In genomic region chr3:155382396-155383042, GRCh38 we compare ENCODE assay signal across 9 cellular contexts.
DNase-seq lines count a peak whose midpoint lies in the region; ATAC-seq and TF ChIP-seq lines count a peak whose summit lies in the region.
"Had no signal": no experiment of that assay in that cellular context is flagged by ENCODE, and none has a peak within 500 bp of the region (broad histone marks: within the 10 kb centered on the region; RNA-seq: fewer than 3 reads in every experiment).

No MANE protein-coding gene starts in this region.

- 23% methylated on average over 6 of the region's 6 CpGs for WGBS in mesenchymal stem cell
- WGBS in gastroesophageal sphincter (ENCODE audit: low coverage in 1 of 2), 2 donors = 30 to 35% methylated on average over 6 of the region's 6 CpGs

- peaks cover 8% of the 10 kb centered on the region for H3K4me1 Mint-ChIP-seq in endothelial cell (ENCODE audit: unreplicated experiment)
- no peaks in the 10 kb centered on the region for H3K4me1 Mint-ChIP-seq in CD4-positive, alpha-beta T cell (ENCODE audit: low read depth)
- H3K4me1 Mint-ChIP-seq: memory B cell had no signal

- no peak overlapping the region for H3K27ac Mint-ChIP-seq in endothelial cell (ENCODE audit: unreplicated experiment)
- no peak overlapping the region for H3K27ac Mint-ChIP-seq in CD4-positive, alpha-beta T cell
- H3K27ac Mint-ChIP-seq: memory B cell had no signal

- no peak overlapping the region for H2AFZ ChIP-seq in mesenchymal stem cell (ENCODE audit: low read depth, low read length)

- no peak overlapping the region for H3K23ac ChIP-seq in mesenchymal stem cell (ENCODE audit: low read length in 2 of 2)

- no peak overlapping the region for H2BK12ac ChIP-seq in mesenchymal stem cell (ENCODE audit: low read length in 2 of 2)

- TF ChIP-seq EP300 in gastroesophageal sphincter (IDR thresholded peaks at IDR 0.05) = no peak

- in situ Hi-C loops in GM13977 (cut with MboI; ENCODE audit: low pct_unique_long_range_greater_than_20kb, low sequenced_read_pairs, unreplicated experiment) (loop anchor here (25.0 kb wide), 1 partner anchor 305 kb away; no protein-coding TSS in a partner anchor), KBM-7 (cut with MboI; ENCODE audit: low pct_unique_long_range_greater_than_20kb, low sequenced_read_pairs) (loop anchor here (25.0 kb wide), 2 partner anchors 305 to 480 kb away; partner anchors contain the start of genes GMPS and SLC33A1)

- intact Hi-C loops in CD4-positive, alpha-beta T cell (cut with DNase I, micrococcal nuclease) = no loop called here

- H3K14ac ChIP-seq in mesenchymal stem cell (ENCODE audit: low read length in 2 of 2) = no peak overlapping the region

- no peak overlapping the region for H3K4me3 Mint-ChIP-seq in endothelial cell (ENCODE audit: unreplicated experiment)
- no peak overlapping the region for H3K4me3 Mint-ChIP-seq in CD4-positive, alpha-beta T cell
- H3K4me3 Mint-ChIP-seq: memory B cell had no signal

- H3K4ac ChIP-seq in mesenchymal stem cell (ENCODE audit: low read depth in 1 of 2, low read length in 2 of 2) = no peak overlapping the region

- H3K36me3 ChIP-seq in mesenchymal stem cell (ENCODE audit: control insufficient read depth in 1 of 2, insufficient read depth in 2 of 2, low read depth in 1 of 2, low read length in 2 of 2) (no peaks in the 10 kb centered on the region), gastroesophageal sphincter (no peaks in the 10 kb centered on the region)

- no peak for TF ChIP-seq POLR2A in gastroesophageal sphincter (IDR thresholded peaks at IDR 0.05)

- H2BK5ac ChIP-seq in mesenchymal stem cell (ENCODE audit: low read depth, low read length, poor library complexity, severe bottlenecking) = no peak overlapping the region

- no peak overlapping the region for H3K4me2 ChIP-seq in mesenchymal stem cell (ENCODE audit: low read length, poor library complexity, severe bottlenecking)

- H3K4me1 ChIP-seq in mesenchymal stem cell (ENCODE audit: control insufficient read depth, insufficient read depth, low read depth, low read length) = no peaks in the 10 kb centered on the region
- H3K4me1 ChIP-seq in gastroesophageal sphincter = no peaks in the 10 kb centered on the region

- CTCF ChIA-PET in CD4-positive, alpha-beta T cell (lab: Charles Lee) = no interaction called here

- no peaks in the 10 kb centered on the region for H3K79me1 ChIP-seq in mesenchymal stem cell (replicated peaks; ENCODE audit: low read length, poor library complexity, severe bottlenecking)

- H3K18ac ChIP-seq in mesenchymal stem cell (ENCODE audit: low read depth in 1 of 2, low read length in 2 of 2) = no peak overlapping the region

- peaks cover 2% of the 10 kb centered on the region for H3K27me3 Mint-ChIP-seq in endothelial cell (ENCODE audit: unreplicated experiment)
- no peaks in the 10 kb centered on the region for H3K27me3 Mint-ChIP-seq in CD4-positive, alpha-beta T cell

- H3K9me3 Mint-ChIP-seq in endothelial cell (ENCODE audit: unreplicated experiment) = no peaks in the 10 kb centered on the region
- H3K9me3 Mint-ChIP-seq in CD4-positive, alpha-beta T cell = no peaks in the 10 kb centered on the region
- H3K9me3 Mint-ChIP-seq: memory B cell had no signal

- no peak overlapping the region for H2AK5ac ChIP-seq in mesenchymal stem cell (ENCODE audit: low read length, severe bottlenecking)

- no peaks in the 10 kb centered on the region for H3K27me3 ChIP-seq in mesenchymal stem cell (ENCODE audit: control insufficient read depth in 1 of 2, insufficient read depth in 1 of 2, low read length in 2 of 2)
- H3K27me3 ChIP-seq in gastroesophageal sphincter = no peaks in the 10 kb centered on the region
- H3K27me3 ChIP-seq in CD4-positive, alpha-beta T cell (ENCODE audit: control insufficient read depth, insufficient read depth, low read length) = no peaks in the 10 kb centered on the region

- no peaks in the 10 kb centered on the region for H3K36me3 Mint-ChIP-seq in endothelial cell (ENCODE audit: low read depth, unreplicated experiment)
- H3K36me3 Mint-ChIP-seq in CD4-positive, alpha-beta T cell (ENCODE audit: low read depth) = no peaks in the 10 kb centered on the region
- H3K36me3 Mint-ChIP-seq: memory B cell had no signal

- DNase-seq in AG08396 (ENCODE audit: low spot score) (peak; percentile 70), GM13977 (ENCODE audit: low spot score) (peak; percentile 8), KBM-7 (peak; percentile 84), endothelial cell (ENCODE audit: low spot score) (peak; percentile 89), mesenchymal stem cell (peak; percentile 70)
- no peak for DNase-seq in CD4-positive, alpha-beta T cell

- no peak overlapping the region for H4K8ac ChIP-seq in mesenchymal stem cell (ENCODE audit: low read length)

- H4K91ac ChIP-seq in mesenchymal stem cell (ENCODE audit: low read length) = no peak overlapping the region

- POLR2A ChIA-PET in CD4-positive, alpha-beta T cell (lab: Charles Lee) = interaction anchor here (0.6 kb wide), 1 partner anchor 1126 kb away, joined by 3 read pairs; no protein-coding TSS in a partner anchor

- TF ChIP-seq CTCF in GM13977 (IDR thresholded peaks at IDR 0.05; ENCODE audit: extremely low read depth, insufficient read depth, missing control alignments) = peak; percentile 65
- TF ChIP-seq CTCF in endothelial cell (IDR thresholded peaks at IDR 0.05; ENCODE audit: unreplicated experiment) = peak; percentile 58
- peak in 1 of 4 experiments; percentile 49 for TF ChIP-seq CTCF in gastroesophageal sphincter (IDR thresholded peaks at IDR 0.05)
- TF ChIP-seq CTCF in CD4-positive, alpha-beta T cell (IDR thresholded peaks at IDR 0.05) = no peak

- H2BK120ac ChIP-seq in mesenchymal stem cell (ENCODE audit: low read depth, low read length) = no peak overlapping the region

- no peak overlapping the region for H3K9ac ChIP-seq in mesenchymal stem cell (ENCODE audit: low read length)

- H2BK15ac ChIP-seq in mesenchymal stem cell (ENCODE audit: low read depth, poor library complexity, severe bottlenecking) = no peak overlapping the region

- H3K9me3 ChIP-seq in mesenchymal stem cell (ENCODE audit: control insufficient read depth, low read length) = no peaks in the 10 kb centered on the region
- no peaks in the 10 kb centered on the region for H3K9me3 ChIP-seq in gastroesophageal sphincter
- no peaks in the 10 kb centered on the region for H3K9me3 ChIP-seq in CD4-positive, alpha-beta T cell (ENCODE audit: control insufficient read depth, low read length)

- H3K4me3 ChIP-seq in mesenchymal stem cell (ENCODE audit: insufficient read depth in 1 of 2, low read depth in 1 of 2, low read length in 2 of 2) (no peak overlapping the region), gastroesophageal sphincter (no peak overlapping the region)

- no peak overlapping the region for H3K27ac ChIP-seq in mesenchymal stem cell (ENCODE audit: low read length, poor library complexity, severe bottlenecking)
- no peak overlapping the region for H3K27ac ChIP-seq in gastroesophageal sphincter
- no peak overlapping the region for H3K27ac ChIP-seq in CD4-positive, alpha-beta T cell (ENCODE audit: low read depth, low read length)

- ATAC-seq in gastroesophageal sphincter = no peak
- no peak for ATAC-seq in CD4-positive, alpha-beta T cell (ENCODE audit: poor library complexity)

TF ChIP-seq in PFSK-1, 5 proteins besides CTCF, POLR2A, EP300 and RAD21:
- TF ChIP-seq FOXP2 (optimal IDR thresholded peaks at IDR 0.05; ENCODE audit: borderline replicate concordance, extremely low read depth, extremely low read length, insufficient read depth) (peak; percentile 42), TAF1 (IDR thresholded peaks at IDR 0.05; ENCODE audit: borderline replicate concordance, insufficient read depth, low read length) (no peak)
- TF ChIP-seq, protein P1, sequence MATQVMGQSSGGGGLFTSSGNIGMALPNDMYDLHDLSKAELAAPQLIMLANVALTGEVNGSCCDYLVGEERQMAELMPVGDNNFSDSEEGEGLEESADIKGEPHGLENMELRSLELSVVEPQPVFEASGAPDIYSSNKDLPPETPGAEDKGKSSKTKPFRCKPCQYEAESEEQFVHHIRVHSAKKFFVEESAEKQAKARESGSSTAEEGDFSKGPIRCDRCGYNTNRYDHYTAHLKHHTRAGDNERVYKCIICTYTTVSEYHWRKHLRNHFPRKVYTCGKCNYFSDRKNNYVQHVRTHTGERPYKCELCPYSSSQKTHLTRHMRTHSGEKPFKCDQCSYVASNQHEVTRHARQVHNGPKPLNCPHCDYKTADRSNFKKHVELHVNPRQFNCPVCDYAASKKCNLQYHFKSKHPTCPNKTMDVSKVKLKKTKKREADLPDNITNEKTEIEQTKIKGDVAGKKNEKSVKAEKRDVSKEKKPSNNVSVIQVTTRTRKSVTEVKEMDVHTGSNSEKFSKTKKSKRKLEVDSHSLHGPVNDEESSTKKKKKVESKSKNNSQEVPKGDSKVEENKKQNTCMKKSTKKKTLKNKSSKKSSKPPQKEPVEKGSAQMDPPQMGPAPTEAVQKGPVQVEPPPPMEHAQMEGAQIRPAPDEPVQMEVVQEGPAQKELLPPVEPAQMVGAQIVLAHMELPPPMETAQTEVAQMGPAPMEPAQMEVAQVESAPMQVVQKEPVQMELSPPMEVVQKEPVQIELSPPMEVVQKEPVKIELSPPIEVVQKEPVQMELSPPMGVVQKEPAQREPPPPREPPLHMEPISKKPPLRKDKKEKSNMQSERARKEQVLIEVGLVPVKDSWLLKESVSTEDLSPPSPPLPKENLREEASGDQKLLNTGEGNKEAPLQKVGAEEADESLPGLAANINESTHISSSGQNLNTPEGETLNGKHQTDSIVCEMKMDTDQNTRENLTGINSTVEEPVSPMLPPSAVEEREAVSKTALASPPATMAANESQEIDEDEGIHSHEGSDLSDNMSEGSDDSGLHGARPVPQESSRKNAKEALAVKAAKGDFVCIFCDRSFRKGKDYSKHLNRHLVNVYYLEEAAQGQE (IDR thresholded peaks at IDR 0.05; ENCODE audit: insufficient read depth in 1 of 2, low read depth in 2 of 2, low read length in 2 of 2) = no peak
TF ChIP-seq in PFSK-1: peak in this region for 1.

Comparison
In these comparisons a context has a peak if more than half of its experiments do, and no peak if none do; other contexts are left out.
1. DNase-seq: peak in AG08396 (single experiment), GM13977 (single experiment), KBM-7 (single experiment), endothelial cell (single experiment) and mesenchymal stem cell (single experiment); none in CD4-positive, alpha-beta T cell (0 of 10).